In genomic region chr10:98415710-98416077, GRCh38 we compare ENCODE assay signal across 10 cellular contexts. TPM values are rescaled to one million over a fixed set of nuclear protein-coding genes. Genes with fewer than 3 reads are reported as not detected.
DNase-seq lines count a peak whose midpoint lies in the region; ATAC-seq and TF ChIP-seq lines count a peak whose summit lies in the region.
"Had no signal": no experiment of that assay in that cellular context is flagged by ENCODE, and none has a peak within 500 bp of the region (broad histone marks: within the 10 kb centered on the region; RNA-seq: fewer than 3 reads in every experiment).

No MANE protein-coding gene starts in this region.

- H3K4me1 ChIP-seq in BLaER1, result peaks cover 44% of the 10 kb centered on the region
- H3K4me1 ChIP-seq in HUES64 (ENCODE audit: insufficient read depth, low read length), result peaks cover 8% of the 10 kb centered on the region; the same call in 1 of the 2 replicates

- 76% methylated on average over 8 of the region's 8 CpGs for WGBS in HUES64

- H3K36me3 Mint-ChIP-seq in nephron progenitor cell (ENCODE audit: low read depth), result peaks cover 5% of the 10 kb centered on the region

- no peak overlapping the region for H3K4me3 ChIP-seq in BLaER1
- H3K4me3 ChIP-seq in HUES64 (ENCODE audit: low read length), result no peak overlapping the region

- no peaks in the 10 kb centered on the region for H3K27me3 ChIP-seq in BLaER1
- H3K27me3 ChIP-seq in HUES64 (ENCODE audit: insufficient read depth, low read length), result no peaks in the 10 kb centered on the region

- H3K9ac ChIP-seq in BLaER1 (peak overlapping the region; percentile 36; the same call in 1 of the 2 replicates), HUES64 (ENCODE audit: low read depth, low read length) (no peak overlapping the region)

- peaks cover 7% of the 10 kb centered on the region for H3K27me3 Mint-ChIP-seq in nephron progenitor cell (ENCODE audit: low read depth, poor library complexity)
- H3K27me3 Mint-ChIP-seq: activated T-helper 17 cell treated with anti-CD3 and anti-CD28 coated beads, Interleukin-2, amount 50 U/mL, for 72 hours had no signal

- peak overlapping the region; percentile 88 for H3K4me2 ChIP-seq in BLaER1

- H3K4me3 Mint-ChIP-seq in nephron progenitor cell, result no peak overlapping the region

- no peaks in the 10 kb centered on the region for H3K9me3 Mint-ChIP-seq in nephron progenitor cell
- H3K9me3 Mint-ChIP-seq: activated T-helper 17 cell treated with anti-CD3 and anti-CD28 coated beads, Interleukin-2, amount 50 U/mL, for 72 hours; T-helper 1 cell treated with Interleukin-12 subunit alpha and Interleukin-12 subunit beta and Interleukin-4 antibody, amounts not matched to agents 30 μg/mL and 1 μg/mL, for 36 hours had no signal

- ATAC-seq in HG03025 (IDR thresholded peaks at IDR 0.05; ENCODE audit: low FRiP score, unreplicated experiment) (no peak), GM19467 (IDR thresholded peaks at IDR 0.05; ENCODE audit: unreplicated experiment) (no peak), GM19035 (IDR thresholded peaks at IDR 0.05; ENCODE audit: unreplicated experiment) (no peak)

- H3K4me1 Mint-ChIP-seq in nephron progenitor cell, result peaks cover 48% of the 10 kb centered on the region

- no peaks in the 10 kb centered on the region for H4K20me1 ChIP-seq in BLaER1

- peak overlapping the region; percentile 61 for H3K27ac Mint-ChIP-seq in nephron progenitor cell

- no peak for TF ChIP-seq CTCF in nephron progenitor cell (IDR thresholded peaks at IDR 0.05)

- peak; percentile 30 for DNase-seq in dermis blood vessel endothelial cell
- no peak for DNase-seq in nephron progenitor cell
- DNase-seq in NCI-H748 treated with DMSO at 0.1 percent for 48 hours (lab: John Stamatoyannopoulos, UW), result no peak

- peaks cover 45% of the 10 kb centered on the region for H3K36me3 ChIP-seq in BLaER1
- peaks cover 10% of the 10 kb centered on the region for H3K36me3 ChIP-seq in HUES64 (ENCODE audit: insufficient read depth, low read length)

- H3K9me3 ChIP-seq in BLaER1 (no peaks in the 10 kb centered on the region), HUES64 (ENCODE audit: insufficient read depth, low read depth, low read length) (no peaks in the 10 kb centered on the region)

- H3K27ac ChIP-seq in BLaER1, result peak overlapping the region; percentile 8
- H3K27ac ChIP-seq in HUES64 (ENCODE audit: low read depth, low read length), result peak overlapping the region; percentile 3; the same call in 1 of the 2 replicates

RNA-seq across cellular contexts. Expression of gene PYROXD2, which starts 0.7 kb away (rescaled TPM):
- polyA plus RNA-seq in HUES64 (2013, experiment 1 of 2), result 3.3 TPM
- 6.4 TPM for polyA plus RNA-seq in HUES64 (2013, experiment 2 of 2)
- 3.6 and 6.4 TPM in 2 replicates for total RNA-seq in dermis blood vessel endothelial cell

RNA-seq across cellular contexts. Expression of gene HPS1, which starts 31.0 kb away (rescaled TPM):
- 27.4 TPM for polyA plus RNA-seq in HUES64 (2013, experiment 1 of 2)
- polyA plus RNA-seq in HUES64 (2013, experiment 2 of 2), result 29.8 TPM
- 24.8 and 32.7 TPM in 2 replicates for total RNA-seq in dermis blood vessel endothelial cell
